ENCODE assay signal across 10 cellular contexts in the genomic region with DNA sequence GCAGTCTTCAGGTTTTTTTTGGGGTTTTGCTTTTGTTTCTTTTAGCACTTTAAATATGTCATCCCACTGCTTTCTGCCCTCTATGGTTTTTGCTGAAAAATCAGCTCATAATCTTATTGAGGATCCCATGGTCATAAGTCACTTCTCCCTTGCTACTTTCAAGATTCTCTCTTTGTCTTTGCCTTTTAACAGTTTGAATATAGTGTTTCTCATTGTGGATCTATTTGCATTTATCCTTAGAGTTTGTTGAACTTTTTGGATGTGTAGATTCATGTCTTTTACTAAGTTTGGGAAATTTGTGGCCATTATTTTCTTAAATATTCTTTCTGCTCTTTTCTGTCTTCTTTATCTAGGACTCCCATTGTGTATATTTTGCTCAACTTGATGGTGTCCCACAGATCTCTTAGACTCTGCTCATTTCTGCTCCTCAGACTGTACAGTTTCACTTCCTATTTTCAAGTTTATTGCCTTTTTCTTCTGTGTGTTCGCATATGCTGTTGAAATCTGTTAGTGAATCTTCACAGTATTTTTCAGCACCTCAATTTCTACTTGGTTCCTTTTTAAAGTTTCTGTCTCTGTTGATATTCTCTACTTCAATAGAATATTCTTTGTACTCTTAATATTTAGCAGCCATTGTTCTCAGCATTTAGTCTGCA.
DNase-seq lines count a peak whose midpoint lies in the region; ATAC-seq, FAIRE-seq and TF ChIP-seq lines count a peak whose summit lies in the region.
"Had no signal": no experiment of that assay in that cellular context is flagged by ENCODE, and none has a peak within 500 bp of the region (broad histone marks: within the 10 kb centered on the region; RNA-seq: fewer than 3 reads in every experiment).

No MANE protein-coding gene starts in this region.

- CTCF ChIA-PET in activated naive CD4-positive, alpha-beta T cell treated with anti-CD3 and anti-CD28 coated beads for 36 hours (lab: Charles Lee), result interaction anchor here (0.5 to 1.0 kb wide), 4 partner anchors 8 to 270 kb away, joined by 3 read pairs; partner anchors contain the start of gene RAD52
- CTCF ChIA-PET in HEK293T (lab: Yijun Ruan, JAX), result no interaction called here

- peak; percentile 83 for ATAC-seq in HG02870 (IDR thresholded peaks at IDR 0.05; ENCODE audit: unreplicated experiment)
- no peak for ATAC-seq in stimulated activated effector memory CD8-positive, alpha-beta T cell treated with anti-CD3 and anti-CD28 coated beads, Interleukin-12 subunit alpha, Interleukin-12 subunit beta, amount 100 ng/mL, for 72 hours
- ATAC-seq: Right ventricle myocardium inferior had no signal

- H3K27ac Mint-ChIP-seq in activated naive CD4-positive, alpha-beta T cell treated with anti-CD3 and anti-CD28 coated beads, Interleukin-2, amount 50 U/mL, for 24 hours, result peak overlapping the region; percentile 36
- no peak overlapping the region for H3K27ac Mint-ChIP-seq in activated naive CD4-positive, alpha-beta T cell treated with anti-CD3 and anti-CD28 coated beads for 36 hours
- no peak overlapping the region for H3K27ac Mint-ChIP-seq in stimulated activated effector memory CD8-positive, alpha-beta T cell treated with anti-CD3 and anti-CD28 coated beads, Interleukin-12 subunit alpha, Interleukin-12 subunit beta, amount 100 ng/mL, for 72 hours

- intact Hi-C loops in activated naive CD4-positive, alpha-beta T cell treated with anti-CD3 and anti-CD28 coated beads for 36 hours (cut with micrococcal nuclease), result no loop called here

- H3K4me1 Mint-ChIP-seq in activated naive CD4-positive, alpha-beta T cell treated with anti-CD3 and anti-CD28 coated beads, Interleukin-2, amount 50 U/mL, for 24 hours, result peaks cover 77% of the 10 kb centered on the region
- H3K4me1 Mint-ChIP-seq in activated naive CD4-positive, alpha-beta T cell treated with anti-CD3 and anti-CD28 coated beads for 36 hours (ENCODE audit: low read depth), result peaks cover 36% of the 10 kb centered on the region
- H3K4me1 Mint-ChIP-seq in stimulated activated effector memory CD8-positive, alpha-beta T cell treated with anti-CD3 and anti-CD28 coated beads, Interleukin-12 subunit alpha, Interleukin-12 subunit beta, amount 100 ng/mL, for 72 hours, result peaks cover 36% of the 10 kb centered on the region

- DNase-seq in activated naive CD4-positive, alpha-beta T cell treated with anti-CD3 and anti-CD28 coated beads for 36 hours, result no peak
- DNase-seq in NOMO-1 treated with DMSO at 0.1 percent for 48 hours (lab: John Stamatoyannopoulos, UW; ENCODE audit: unreplicated experiment) (peak; percentile 93), activated gamma-delta T cell treated with Interleukin-2 at 50 U/mL for 16 hours (no peak), HEK293T (ENCODE audit: extremely low spot score) (no peak), D721Med (ENCODE audit: insufficient read length, low spot score) (no peak)
- no peak for DNase-seq in stimulated activated effector memory CD8-positive, alpha-beta T cell treated with anti-CD3 and anti-CD28 coated beads, Interleukin-12 subunit alpha, Interleukin-12 subunit beta, amount 100 ng/mL, for 72 hours (ENCODE audit: low spot score in 2 of 2)
- DNase-seq: right lobe of liver had no signal

- H3K27me3 Mint-ChIP-seq in activated naive CD4-positive, alpha-beta T cell treated with anti-CD3 and anti-CD28 coated beads, Interleukin-2, amount 50 U/mL, for 24 hours, result no peaks in the 10 kb centered on the region
- H3K27me3 Mint-ChIP-seq in activated naive CD4-positive, alpha-beta T cell treated with anti-CD3 and anti-CD28 coated beads for 36 hours (ENCODE audit: low read depth), result no peaks in the 10 kb centered on the region

- peaks cover 8% of the 10 kb centered on the region for H3K9me3 Mint-ChIP-seq in activated naive CD4-positive, alpha-beta T cell treated with anti-CD3 and anti-CD28 coated beads, Interleukin-2, amount 50 U/mL, for 24 hours
- peaks cover 6% of the 10 kb centered on the region for H3K9me3 Mint-ChIP-seq in activated naive CD4-positive, alpha-beta T cell treated with anti-CD3 and anti-CD28 coated beads for 36 hours
- H3K9me3 Mint-ChIP-seq in stimulated activated effector memory CD8-positive, alpha-beta T cell treated with anti-CD3 and anti-CD28 coated beads, Interleukin-12 subunit alpha, Interleukin-12 subunit beta, amount 100 ng/mL, for 72 hours, result peaks cover 8% of the 10 kb centered on the region

- peak overlapping the region; percentile 54 for H3K4me3 Mint-ChIP-seq in activated naive CD4-positive, alpha-beta T cell treated with anti-CD3 and anti-CD28 coated beads, Interleukin-2, amount 50 U/mL, for 24 hours
- H3K4me3 Mint-ChIP-seq in activated naive CD4-positive, alpha-beta T cell treated with anti-CD3 and anti-CD28 coated beads for 36 hours, result no peak overlapping the region
- H3K4me3 Mint-ChIP-seq in stimulated activated effector memory CD8-positive, alpha-beta T cell treated with anti-CD3 and anti-CD28 coated beads, Interleukin-12 subunit alpha, Interleukin-12 subunit beta, amount 100 ng/mL, for 72 hours, result peak overlapping the region; percentile 3

- peaks cover 15% of the 10 kb centered on the region for H3K36me3 Mint-ChIP-seq in activated naive CD4-positive, alpha-beta T cell treated with anti-CD3 and anti-CD28 coated beads, Interleukin-2, amount 50 U/mL, for 24 hours
- peaks cover 6% of the 10 kb centered on the region for H3K36me3 Mint-ChIP-seq in activated naive CD4-positive, alpha-beta T cell treated with anti-CD3 and anti-CD28 coated beads for 36 hours (ENCODE audit: low read depth)
- H3K36me3 Mint-ChIP-seq in stimulated activated effector memory CD8-positive, alpha-beta T cell treated with anti-CD3 and anti-CD28 coated beads, Interleukin-12 subunit alpha, Interleukin-12 subunit beta, amount 100 ng/mL, for 72 hours, result peaks cover 54% of the 10 kb centered on the region

- TF ChIP-seq CTCF in D721Med (IDR thresholded peaks at IDR 0.05; ENCODE audit: insufficient read depth, missing control alignments), result no peak

- FAIRE-seq in D721Med (lab: Jason Lieb, UNC), result no peak

- POLR2A ChIA-PET in HEK293T (lab: Yijun Ruan, JAX), result no interaction called here

TF ChIP-seq in HEK293T, 16 proteins besides CTCF, POLR2A, EP300 and RAD21:
- TF ChIP-seq L3MBTL2 (conservative IDR thresholded peaks at IDR 0.05), result no peak
- TF ChIP-seq FOXA1 (IDR thresholded peaks at IDR 0.05), result no peak
- no peak for TF ChIP-seq FOXK2 (IDR thresholded peaks at IDR 0.05)
- no peak for TF ChIP-seq ELF4 (IDR thresholded peaks at IDR 0.05)
- no peak for TF ChIP-seq ARNT (IDR thresholded peaks at IDR 0.05)
- TF ChIP-seq TARDBP (IDR thresholded peaks at IDR 0.05), result no peak
- TF ChIP-seq SUZ12 (IDR thresholded peaks at IDR 0.05), result no peak
TF ChIP-seq in HEK293T: peak in this region for 0.
